ENCODE assay signal across 17 cellular contexts in the genomic region with DNA sequence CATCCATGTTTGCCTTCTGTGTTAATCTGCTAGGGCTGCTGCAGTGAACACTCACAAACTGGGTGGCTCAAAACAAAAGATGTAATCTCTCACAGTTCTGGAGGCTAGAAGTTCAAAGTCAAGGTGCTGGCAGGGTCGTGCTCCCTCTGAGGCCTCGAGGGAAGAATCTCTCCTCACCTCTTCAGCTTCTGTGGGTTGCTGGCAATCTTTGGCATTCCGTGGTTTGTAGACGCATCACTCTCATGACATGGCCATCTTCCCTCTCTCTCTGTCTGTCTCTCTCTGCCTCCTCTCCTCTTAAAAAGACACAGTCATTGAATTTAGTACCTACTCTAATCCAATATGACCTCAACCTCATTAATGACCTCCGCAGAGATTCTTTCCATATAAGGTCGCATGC.
DNase-seq lines count a peak whose midpoint lies in the region; ATAC-seq and TF ChIP-seq lines count a peak whose summit lies in the region.
"Had no signal": no experiment of that assay in that cellular context is flagged by ENCODE, and none has a peak within 500 bp of the region (broad histone marks: within the 10 kb centered on the region; RNA-seq: fewer than 3 reads in every experiment).

No MANE protein-coding gene starts in this region.

- no peak for TF ChIP-seq RAD21 in SK-N-SH (IDR thresholded peaks at IDR 0.05; ENCODE audit: low read length)

- POLR2A ChIA-PET in SK-N-SH (lab: Yijun Ruan, JAX), result no interaction called here

- H3K4me3 ChIP-seq in SK-N-SH (ENCODE audit: low read depth in 2 of 2, low read length in 1 of 2), result no peak overlapping the region
- no peak overlapping the region for H3K4me3 ChIP-seq in stomach
- H3K4me3 ChIP-seq in breast epithelium, result no peak overlapping the region
- H3K4me3 ChIP-seq: spleen had no signal

- CTCF ChIA-PET in SK-N-SH (lab: Yijun Ruan, JAX), result interaction anchor here (0.8 to 1.5 kb wide), 7 partner anchors 15 to 184 kb away, joined by 3 read pairs; no protein-coding TSS in a partner anchor

- TF ChIP-seq CTCF in SK-N-SH (IDR thresholded peaks at IDR 0.05) (no peak), stomach (IDR thresholded peaks at IDR 0.05) (no peak), breast epithelium (IDR thresholded peaks at IDR 0.05) (no peak)

- peaks cover 30% of the 10 kb centered on the region for H3K27me3 ChIP-seq in SK-N-SH (ENCODE audit: insufficient read depth)
- H3K27me3 ChIP-seq in stomach, result peaks cover 0 to 25% (median 10%) of the 10 kb centered on the region in 3 donors
- no peaks in the 10 kb centered on the region for H3K27me3 ChIP-seq in breast epithelium

- TF ChIP-seq POLR2A in stomach (IDR thresholded peaks at IDR 0.05), result no peak
- TF ChIP-seq POLR2A in breast epithelium (IDR thresholded peaks at IDR 0.05), result no peak

- no peaks in the 10 kb centered on the region for H3K79me2 ChIP-seq in SK-N-SH (ENCODE audit: insufficient read depth)

- no peak overlapping the region for H2AFZ ChIP-seq in SK-N-SH (ENCODE audit: low read depth)

- H3K9me3 ChIP-seq in SK-N-SH, result no peaks in the 10 kb centered on the region
- H3K9me3 ChIP-seq in stomach, result no peaks in the 10 kb centered on the region
- H3K9me3 ChIP-seq in breast epithelium, result no peaks in the 10 kb centered on the region
- H3K9me3 ChIP-seq: spleen had no signal

- no peak for TF ChIP-seq EP300 in SK-N-SH (IDR thresholded peaks at IDR 0.05; ENCODE audit: borderline replicate concordance in 1 of 2, low read depth in 1 of 2, low read length in 1 of 2)
- TF ChIP-seq EP300 in stomach (IDR thresholded peaks at IDR 0.05), result no peak

- intact Hi-C loops in stomach (cut with DNase I; ENCODE audit: low total_unique reads) (no loop called here), breast epithelium (cut with DNase I; ENCODE audit: low total_unique reads) (no loop called here)

- H3K9me2 ChIP-seq in SK-N-SH, result no peaks in the 10 kb centered on the region

- no peak overlapping the region for H3K9ac ChIP-seq in SK-N-SH

- no peaks in the 10 kb centered on the region for H4K20me1 ChIP-seq in SK-N-SH (ENCODE audit: insufficient read depth)

- H3F3A ChIP-seq in SK-N-SH (replicated peaks; ENCODE audit: insufficient read depth), result no peaks in the 10 kb centered on the region

- H3K27ac ChIP-seq in SK-N-SH (ENCODE audit: low read depth in 2 of 2, low read length in 1 of 2) (no peak overlapping the region), stomach (peak overlapping the region in 3 of 5 donors; percentile 35 to 77 (median 77)), breast epithelium (no peak overlapping the region)
- H3K27ac ChIP-seq: spleen had no signal

- no peaks in the 10 kb centered on the region for H3K36me3 ChIP-seq in SK-N-SH (replicated peaks in 1 of 2; ENCODE audit: control insufficient read depth in 1 of 2, insufficient read depth in 2 of 2, low read length in 1 of 2)
- no peaks in the 10 kb centered on the region for H3K36me3 ChIP-seq in stomach
- no peaks in the 10 kb centered on the region for H3K36me3 ChIP-seq in breast epithelium
- H3K36me3 ChIP-seq: spleen had no signal

- no peak overlapping the region for H3K4me2 ChIP-seq in SK-N-SH

- no peak for ATAC-seq in HG03280 (IDR thresholded peaks at IDR 0.05; ENCODE audit: unreplicated experiment)
- ATAC-seq in GM21723 (IDR thresholded peaks at IDR 0.05; ENCODE audit: unreplicated experiment), result no peak

- peak; percentile 23 for DNase-seq in EL
- DNase-seq in SK-N-SH, result no peak
- peak; percentile 13 for DNase-seq in kidney glomerular epithelial cell (lab: John Stamatoyannopoulos, UW)
- DNase-seq in stomach, result no peak
- no peak for DNase-seq in breast epithelium (ENCODE audit: low spot score in 2 of 2)
- no peak for DNase-seq in NCI-H2227 (lab: John Stamatoyannopoulos, UW; ENCODE audit: unreplicated experiment)
- DNase-seq: activated CD4-positive, alpha-beta T cell treated with anti-CD3 and anti-CD28 coated beads, Interleukin-2, amount 50 U/mL, for 1 hour; activated gamma-delta T cell treated with Interleukin-2 at 50 U/mL for 16 hours; amniotic stem cell; CD8-positive, alpha-beta memory T cell; DND-41; Kasumi-1; NCI-H1105; nephron progenitor cell had no signal

- H3K4me1 ChIP-seq in SK-N-SH (ENCODE audit: control insufficient read depth in 1 of 2, insufficient read depth in 2 of 2, low read depth in 1 of 2, low read length in 1 of 2) (peaks cover 0 to 19% of the 10 kb centered on the region in 2 experiments; a peak in 1 of 4 replicates), stomach (peaks cover 0 to 17% (median 8%) of the 10 kb centered on the region in 4 donors), breast epithelium (no peaks in the 10 kb centered on the region)

- WGBS in SK-N-SH (ENCODE audit: low lambda C conversion rate), result 47% methylated on average over 6 of the region's 6 CpGs
- WGBS in stomach, 5 donors, result 57 to 74% (median 67%) methylated on average over 6 of the region's 6 CpGs

TF ChIP-seq in SK-N-SH, 30 proteins besides CTCF, POLR2A, EP300 and RAD21:
- TF ChIP-seq, protein P1, sequence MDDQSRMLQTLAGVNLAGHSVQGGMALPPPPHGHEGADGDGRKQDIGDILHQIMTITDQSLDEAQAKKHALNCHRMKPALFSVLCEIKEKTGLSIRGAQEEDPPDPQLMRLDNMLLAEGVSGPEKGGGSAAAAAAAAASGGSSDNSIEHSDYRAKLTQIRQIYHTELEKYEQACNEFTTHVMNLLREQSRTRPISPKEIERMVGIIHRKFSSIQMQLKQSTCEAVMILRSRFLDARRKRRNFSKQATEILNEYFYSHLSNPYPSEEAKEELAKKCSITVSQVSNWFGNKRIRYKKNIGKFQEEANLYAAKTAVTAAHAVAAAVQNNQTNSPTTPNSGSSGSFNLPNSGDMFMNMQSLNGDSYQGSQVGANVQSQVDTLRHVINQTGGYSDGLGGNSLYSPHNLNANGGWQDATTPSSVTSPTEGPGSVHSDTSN (IDR thresholded peaks at IDR 0.05), result peak; percentile 29; the same call in 1 of the 2 replicates
- no peak for TF ChIP-seq NRF1 (IDR thresholded peaks at IDR 0.05; ENCODE audit: low read depth, low read length)

Comparison
In these comparisons a context has a peak if more than half of its experiments do, and no peak if none do; other contexts are left out.
1. DNase-seq: peak in EL (single experiment) and kidney glomerular epithelial cell (single experiment); none in SK-N-SH (single experiment), stomach (single experiment), breast epithelium (0 of 2) and NCI-H2227 (single experiment).
2. H3K27ac ChIP-seq: peak in stomach (3 of 5); none in SK-N-SH (0 of 2) and breast epithelium (0 of 2).